Comparison of ENCODE assay signal across 10 cellular contexts in genomic region chr2:99880148-99880983, GRCh38.
DNase-seq lines count a peak whose midpoint lies in the region; ATAC-seq and TF ChIP-seq lines count a peak whose summit lies in the region.
"Had no signal": no experiment of that assay in that cellular context is flagged by ENCODE, and none has a peak within 500 bp of the region (broad histone marks: within the 10 kb centered on the region; RNA-seq: fewer than 3 reads in every experiment).

No MANE protein-coding gene starts in this region.

- no peaks in the 10 kb centered on the region for H3K79me2 ChIP-seq in ACC112 (ENCODE audit: control insufficient read depth, insufficient read depth, low read length, unreplicated experiment)

- WGBS in suprapubic skin: 78% methylated on average over 17 of the region's 17 CpGs

- 0 out of 2 replicates have a peak overlapping the region, but pooled peaks have one; percentile 1 for H3K4me3 ChIP-seq in ACC112 (ENCODE audit: low read depth, low read length)
- no peak overlapping the region for H3K4me3 ChIP-seq in suprapubic skin

- H3K9me3 ChIP-seq in suprapubic skin: no peaks in the 10 kb centered on the region

- peak overlapping the region; percentile 93 for H3K27ac Mint-ChIP-seq in HFFc6
- no peak overlapping the region for H3K27ac Mint-ChIP-seq in activated T-helper 17 cell treated with anti-CD3 and anti-CD28 coated beads, Interleukin-2, amount 50 U/mL, for 72 hours
- H3K27ac Mint-ChIP-seq: activated naive CD4-positive, alpha-beta T cell treated with anti-CD3 and anti-CD28 coated beads, Interleukin-2, amount 10 ng/mL, durations not matched to agents 7 days and 5 days; T-helper 1 cell treated with Interleukin-12 subunit alpha and Interleukin-12 subunit beta and Interleukin-4 antibody, amounts not matched to agents 30 μg/mL and 1 μg/mL, for 36 hours had no signal

- H3K4me1 ChIP-seq in ACC112 (ENCODE audit: control insufficient read depth, insufficient read depth, low read length, unreplicated experiment) (peaks cover 50% of the 10 kb centered on the region), suprapubic skin (no peaks in the 10 kb centered on the region)

- peaks cover 80% of the 10 kb centered on the region for H3K4me1 Mint-ChIP-seq in HFFc6 (ENCODE audit: low read depth)
- no peaks in the 10 kb centered on the region for H3K4me1 Mint-ChIP-seq in activated T-helper 17 cell treated with anti-CD3 and anti-CD28 coated beads, Interleukin-2, amount 50 U/mL, for 72 hours
- H3K4me1 Mint-ChIP-seq: activated naive CD4-positive, alpha-beta T cell treated with anti-CD3 and anti-CD28 coated beads, Interleukin-2, amount 10 ng/mL, durations not matched to agents 7 days and 5 days had no signal

- no peak for TF ChIP-seq POLR2A in suprapubic skin (IDR thresholded peaks at IDR 0.05)

- H3K27ac ChIP-seq in ACC112 (ENCODE audit: low read depth, low read length) (peak overlapping the region; percentile 84), suprapubic skin (no peak overlapping the region)

- 0 out of 2 replicates have a peak, but pooled peaks cover 5% of the 10 kb centered on the region for H3K9me3 Mint-ChIP-seq in HFFc6
- H3K9me3 Mint-ChIP-seq in activated T-helper 17 cell treated with anti-CD3 and anti-CD28 coated beads, Interleukin-2, amount 50 U/mL, for 72 hours: no peaks in the 10 kb centered on the region
- H3K9me3 Mint-ChIP-seq: activated naive CD4-positive, alpha-beta T cell treated with anti-CD3 and anti-CD28 coated beads, Interleukin-2, amount 10 ng/mL, durations not matched to agents 7 days and 5 days; T-helper 1 cell treated with Interleukin-12 subunit alpha and Interleukin-12 subunit beta and Interleukin-4 antibody, amounts not matched to agents 30 μg/mL and 1 μg/mL, for 36 hours had no signal

- TF ChIP-seq CTCF in HFFc6 (IDR thresholded peaks at IDR 0.05) (no peak), suprapubic skin (IDR thresholded peaks at IDR 0.05) (no peak)

- H3K27me3 ChIP-seq in ACC112 (ENCODE audit: insufficient read depth, low read length) (no peaks in the 10 kb centered on the region), suprapubic skin (no peaks in the 10 kb centered on the region)

- peak overlapping the region; percentile 76 for H3K4me3 Mint-ChIP-seq in HFFc6
- H3K4me3 Mint-ChIP-seq in activated T-helper 17 cell treated with anti-CD3 and anti-CD28 coated beads, Interleukin-2, amount 50 U/mL, for 72 hours: no peak overlapping the region
- H3K4me3 Mint-ChIP-seq: activated naive CD4-positive, alpha-beta T cell treated with anti-CD3 and anti-CD28 coated beads, Interleukin-2, amount 10 ng/mL, durations not matched to agents 7 days and 5 days; T-helper 1 cell treated with Interleukin-12 subunit alpha and Interleukin-12 subunit beta and Interleukin-4 antibody, amounts not matched to agents 30 μg/mL and 1 μg/mL, for 36 hours had no signal

- TF ChIP-seq EP300 in suprapubic skin (IDR thresholded peaks at IDR 0.05): no peak

- H2AFZ ChIP-seq in ACC112 (ENCODE audit: low read length, unreplicated experiment): no peak overlapping the region

- peak; percentile 64 for ATAC-seq in activated T-helper 17 cell treated with anti-CD3 and anti-CD28 coated beads, Interleukin-2, amount 50 U/mL, for 72 hours (replicated peaks)
- no peak for ATAC-seq in GM18873 (IDR thresholded peaks at IDR 0.05; ENCODE audit: low FRiP score, unreplicated experiment)

- no peaks in the 10 kb centered on the region for H3K36me3 ChIP-seq in ACC112 (ENCODE audit: insufficient read depth, low read length)
- H3K36me3 ChIP-seq in suprapubic skin: no peaks in the 10 kb centered on the region

- H3K27me3 Mint-ChIP-seq in HFFc6 (ENCODE audit: insufficient read depth): no peaks in the 10 kb centered on the region; the same call in none of the 2 replicates
- H3K27me3 Mint-ChIP-seq in activated T-helper 17 cell treated with anti-CD3 and anti-CD28 coated beads, Interleukin-2, amount 50 U/mL, for 72 hours: no peaks in the 10 kb centered on the region
- H3K27me3 Mint-ChIP-seq: activated naive CD4-positive, alpha-beta T cell treated with anti-CD3 and anti-CD28 coated beads, Interleukin-2, amount 10 ng/mL, durations not matched to agents 7 days and 5 days had no signal

- DNase-seq in HFFc6 (peak; percentile 86), islet precursor cell (peak; percentile 71), suprapubic skin (ENCODE audit: low spot score in 2 of 2) (no peak), AML-193 (lab: John Stamatoyannopoulos, UW) (no peak)
- DNase-seq in activated T-cell treated with anti-CD3 and anti-CD28 coated beads, Interleukin-2, amount 50 U/mL, for 48 hours: no peak
- DNase-seq: activated naive CD4-positive, alpha-beta T cell treated with anti-CD3 and anti-CD28 coated beads, Interleukin-2, amount 10 ng/mL, durations not matched to agents 7 days and 5 days had no signal

- peaks cover 11% of the 10 kb centered on the region; the same call in 1 of the 2 replicates for H3K36me3 Mint-ChIP-seq in HFFc6 (ENCODE audit: low read depth)
- H3K36me3 Mint-ChIP-seq in activated T-helper 17 cell treated with anti-CD3 and anti-CD28 coated beads, Interleukin-2, amount 50 U/mL, for 72 hours (ENCODE audit: low read depth): no peaks in the 10 kb centered on the region
- H3K36me3 Mint-ChIP-seq: activated naive CD4-positive, alpha-beta T cell treated with anti-CD3 and anti-CD28 coated beads, Interleukin-2, amount 10 ng/mL, durations not matched to agents 7 days and 5 days had no signal

Comparison
In these comparisons a context has a peak if more than half of its experiments do, and no peak if none do; other contexts are left out.
1. DNase-seq: peak in HFFc6 (single experiment) and islet precursor cell (single experiment); none in activated T-cell treated with anti-CD3 and anti-CD28 coated beads, Interleukin-2, amount 50 U/mL, for 48 hours (0 of 2), suprapubic skin (0 of 2) and AML-193 (0 of 2).